ENCODE assay signal across 14 cellular contexts in genomic region chr3:41317718-41318117, GRCh38.
A peak's percentile ranks its signal among the peaks of the same experiment; 100 is the strongest.
DNase-seq lines count a peak whose midpoint lies in the region; ATAC-seq, FAIRE-seq and TF ChIP-seq lines count a peak whose summit lies in the region.
"Had no signal": no experiment of that assay in that cellular context is flagged by ENCODE, and none has a peak within 500 bp of the region (broad histone marks: within the 10 kb centered on the region; RNA-seq: fewer than 3 reads in every experiment).

No MANE protein-coding gene starts in this region.

- BruUV-seq in HCT116 (replicated peaks; lab: Mats Ljungman, UMichigan) = no TSS peak

- no peaks in the 10 kb centered on the region; the same call in 1 of the 2 replicates for H3K9me2 ChIP-seq in HCT116 (ENCODE audit: insufficient read depth)

- H3K9me3 Mint-ChIP-seq in nephron progenitor cell = no peaks in the 10 kb centered on the region

- no peak for TF ChIP-seq EP300 in A549 (IDR thresholded peaks at IDR 0.05)

- TF ChIP-seq RAD21 in A549 (conservative IDR thresholded peaks at IDR 0.05 in 1 of 2, IDR thresholded peaks at IDR 0.05 in 1 of 2) (no peak), HCT116 (IDR thresholded peaks at IDR 0.05; ENCODE audit: low read depth) (no peak)

- H2AFZ ChIP-seq in HCT116 (ENCODE audit: low read depth, low read length, poor library complexity, severe bottlenecking) = no peak overlapping the region

- H3K4me1 Mint-ChIP-seq in nephron progenitor cell = peaks cover 25% of the 10 kb centered on the region

- H3K36me3 ChIP-seq in HCT116 (ENCODE audit: control insufficient read depth in 1 of 2, insufficient read depth in 2 of 2, low read length in 2 of 2) = no peaks in the 10 kb centered on the region

- H3K4me3 ChIP-seq in A549 = no peak overlapping the region
- no peak overlapping the region for H3K4me3 ChIP-seq in HCT116 (replicated peaks in 1 of 2; ENCODE audit: low read depth in 1 of 2, low read length in 2 of 2)
- H3K4me3 ChIP-seq in astrocyte of the cerebellum (ENCODE audit: low read depth, low read length) = no peak overlapping the region

- H3K27ac Mint-ChIP-seq in nephron progenitor cell = no peak overlapping the region

- H3K4me2 ChIP-seq in A549 (peak overlapping the region; percentile 58), HCT116 (ENCODE audit: low read length) (peak overlapping the region; percentile 7; the same call in 1 of the 2 replicates)

- DNase-seq in A549 (ENCODE audit: low read depth in 1 of 2, low spot score in 1 of 2) = peak in 1 of 2 experiments; percentile 22
- no peak for DNase-seq in HCT116 (ENCODE audit: low read depth, low spot score)
- peak; percentile 55 for DNase-seq in astrocyte of the cerebellum (ENCODE audit: low read depth)
- peak; percentile 45 for DNase-seq in iris pigment epithelial cell (ENCODE audit: low read depth)
- DNase-seq in HuH-7.5 (ENCODE audit: low spot score) = no peak
- no peak for DNase-seq in effector CD4-positive, alpha-beta T cell
- DNase-seq in nephron progenitor cell = no peak
- DNase-seq: erythroblast; mesendoderm; NCI-H1105; stimulated activated CD4-positive, alpha-beta T cell treated with anti-CD3 and anti-CD28 coated beads, Interleukin-12 subunit alpha, Interleukin-12 subunit beta, amount 100 ng/mL, for 4 hours had no signal

- no peak for FAIRE-seq in A549 (lab: Jason Lieb, UNC)
- FAIRE-seq: D721Med had no signal

- no peak; a peak in 1 of 6 replicates for ATAC-seq in A549
- ATAC-seq in HCT116 = no peak
- no peak for ATAC-seq in GM19023 (IDR thresholded peaks at IDR 0.05; ENCODE audit: unreplicated experiment)

- intact Hi-C loops in HCT116 (cut with micrococcal nuclease) = no loop called here

- H3K27me3 Mint-ChIP-seq in nephron progenitor cell (ENCODE audit: low read depth, poor library complexity) = peaks cover 6% of the 10 kb centered on the region

- RAD21 ChIA-PET in HCT116 (lab: Charles Lee; ENCODE audit: low non-redundant PET in 1 of 2, low total read pairs in 2 of 2, uncharacterized antibody in 2 of 2, unreplicated experiment in 2 of 2) = no interaction called here

- H3K4me3 Mint-ChIP-seq in nephron progenitor cell = no peak overlapping the region

- TF ChIP-seq POLR2A in A549 (IDR thresholded peaks at IDR 0.05; ENCODE audit: low read length) = no peak
- no peak for TF ChIP-seq POLR2A in HCT116 (IDR thresholded peaks at IDR 0.05; ENCODE audit: borderline replicate concordance, extremely low read depth, insufficient read depth, insufficient read length)

- H3K36me3 Mint-ChIP-seq in nephron progenitor cell (ENCODE audit: low read depth) = no peaks in the 10 kb centered on the region

- POLR2A ChIA-PET in A549 (lab: Yijun Ruan, JAX) (no interaction called here), HCT116 (lab: Charles Lee) (no interaction called here)

- no peaks in the 10 kb centered on the region for H4K20me1 ChIP-seq in HCT116 (ENCODE audit: insufficient read depth)

- H3K27me3 ChIP-seq in HCT116 (ENCODE audit: insufficient read depth, low read length) = no peaks in the 10 kb centered on the region

- CTCF ChIA-PET in A549 (lab: Yijun Ruan, JAX) (no interaction called here), HCT116 (lab: Charles Lee) (no interaction called here)

- H3K27ac ChIP-seq in A549 = peak overlapping the region; percentile 17 to 40; a peak in 3 of 6 replicates
- no peak overlapping the region for H3K27ac ChIP-seq in HCT116 (ENCODE audit: low read depth, low read length)
- H3K27ac ChIP-seq: VCaP had no signal

- in situ Hi-C loops in astrocyte of the cerebellum (cut with HindIII; ENCODE audit: low sequenced_read_pairs) = no loop called here

- H3K9ac ChIP-seq in HCT116 (ENCODE audit: low read length) = no peak overlapping the region

- WGBS in A549 (ENCODE audit: missing lambda C conversion rate) = 22% methylated on average over 1 of the region's 1 CpG

- TF ChIP-seq CTCF in A549 (IDR thresholded peaks at IDR 0.05) (no peak), HCT116 (IDR thresholded peaks at IDR 0.05 in 2 of 3, conservative IDR thresholded peaks at IDR 0.05 in 1 of 3; ENCODE audit: borderline replicate concordance in 1 of 3, insufficient read depth in 1 of 3, low read depth in 2 of 3, low read length in 2 of 3) (no peak), astrocyte of the cerebellum (IDR thresholded peaks at IDR 0.05; ENCODE audit: low read depth, low read length, missing control alignments) (no peak), nephron progenitor cell (IDR thresholded peaks at IDR 0.05) (no peak)

- H3K4me1 ChIP-seq in A549 (peaks cover 16% of the 10 kb centered on the region), HCT116 (ENCODE audit: control insufficient read depth in 1 of 2, insufficient read depth in 2 of 2, low read length in 2 of 2) (peaks cover 0 to 15% of the 10 kb centered on the region in 2 experiments; a peak in 2 of 4 replicates)

- no peaks in the 10 kb centered on the region for H3K79me2 ChIP-seq in HCT116 (ENCODE audit: insufficient read depth, low read length)

- H3K9me3 ChIP-seq in A549 = no peaks in the 10 kb centered on the region
- no peaks in the 10 kb centered on the region for H3K9me3 ChIP-seq in HCT116 (ENCODE audit: control insufficient read depth in 1 of 2, insufficient read depth in 1 of 2, low read depth in 1 of 2, low read length in 2 of 2)

TF ChIP-seq in A549, 52 proteins besides CTCF, POLR2A, EP300 and RAD21:
- TF ChIP-seq FOXS1 (CRISPR knock-in tag; IDR thresholded peaks at IDR 0.05) = no peak

TF ChIP-seq in HCT116, 20 proteins besides CTCF, POLR2A, EP300 and RAD21:
- TF ChIP-seq SIN3A (IDR thresholded peaks at IDR 0.05; ENCODE audit: low read depth) (no peak), EGR1 (IDR thresholded peaks at IDR 0.05; ENCODE audit: low read depth) (no peak), SP1 (IDR thresholded peaks at IDR 0.05; ENCODE audit: low read depth) (no peak), TCF7L2 (IDR thresholded peaks at IDR 0.05; ENCODE audit: borderline replicate concordance, extremely low read depth, insufficient read depth, insufficient read length) (no peak), YY1 (IDR thresholded peaks at IDR 0.05; ENCODE audit: extremely low read depth, insufficient replicate concordance, low read depth, low read length) (no peak), POLR2AphosphoS5 (IDR thresholded peaks at IDR 0.05; ENCODE audit: low read depth, low read length) (no peak), MAX (IDR thresholded peaks at IDR 0.05) (no peak), CBX3 (IDR thresholded peaks at IDR 0.05; ENCODE audit: low read depth) (no peak), ATF3 (IDR thresholded peaks at IDR 0.05) (no peak), ZFX (IDR thresholded peaks at IDR 0.05) (no peak), FOSL1 (IDR thresholded peaks at IDR 0.05; ENCODE audit: low read depth) (no peak)

Comparison
In these comparisons a context has a peak if more than half of its experiments do, and no peak if none do; other contexts are left out.
1. DNase-seq: peak in astrocyte of the cerebellum (single experiment) and iris pigment epithelial cell (single experiment); none in HCT116 (single experiment), HuH-7.5 (single experiment), effector CD4-positive, alpha-beta T cell (single experiment) and nephron progenitor cell (single experiment).